In genomic region chr11:65384301-65384889, GRCh38 we compare ENCODE assay signal across 8 cellular contexts. TPM values are rescaled to one million over a fixed set of nuclear protein-coding genes. Genes with fewer than 3 reads are reported as not detected.
DNase-seq lines count a peak whose midpoint lies in the region; ATAC-seq and TF ChIP-seq lines count a peak whose summit lies in the region.

No MANE protein-coding gene starts in this region.

- H3K4me1 Mint-ChIP-seq in activated CD8-positive, alpha-beta T cell treated with anti-CD3 and anti-CD28 coated beads for 36 hours (ENCODE audit: low read depth) = peaks cover 64% of the 10 kb centered on the region

- H3K36me3 ChIP-seq in GM23248 (ENCODE audit: low read depth) (no peaks in the 10 kb centered on the region), skeletal muscle satellite cell (ENCODE audit: insufficient read depth, low read length) (peaks cover 3% of the 10 kb centered on the region)

- H3K27ac ChIP-seq in GM23248 = peak overlapping the region; percentile 99

- H3K79me2 ChIP-seq in GM23248 (ENCODE audit: insufficient read depth) = peaks cover 55% of the 10 kb centered on the region

- H3F3A ChIP-seq in GM23248 (ENCODE audit: insufficient read depth) = peaks cover 28% of the 10 kb centered on the region

- H3K9me3 ChIP-seq in GM23248 (ENCODE audit: low read depth) (no peaks in the 10 kb centered on the region), skeletal muscle satellite cell (replicated peaks; ENCODE audit: low read length) (no peaks in the 10 kb centered on the region)

- H3K4me1 ChIP-seq in GM23248 (ENCODE audit: insufficient read depth) (peaks cover 52% of the 10 kb centered on the region), skeletal muscle satellite cell (ENCODE audit: control insufficient read depth, insufficient read depth, low read length) (peaks cover 63% of the 10 kb centered on the region)

- H3K4me2 ChIP-seq in GM23248 (ENCODE audit: unreplicated experiment) (no peak overlapping the region), skeletal muscle satellite cell (ENCODE audit: low read length) (no peak overlapping the region)

- no peaks in the 10 kb centered on the region for H4K20me1 ChIP-seq in GM23248 (ENCODE audit: insufficient read depth)

- POLR2A ChIA-PET in activated CD8-positive, alpha-beta T cell treated with anti-CD3 and anti-CD28 coated beads for 36 hours (lab: Charles Lee) = interaction anchor here (0.8 to 18.5 kb wide), 6 partner anchors 37 to 250 kb away, joined by 3 to 339 read pairs (median 3); partner anchors contain the start of genes MALAT1, NEAT1 and SYVN1

- peaks cover 10% of the 10 kb centered on the region for H3K36me3 Mint-ChIP-seq in activated CD8-positive, alpha-beta T cell treated with anti-CD3 and anti-CD28 coated beads for 36 hours (ENCODE audit: low read depth)

- intact Hi-C loops in activated CD8-positive, alpha-beta T cell treated with anti-CD3 and anti-CD28 coated beads for 36 hours (cut with micrococcal nuclease) = loop anchor here (5.0 kb wide), 1 partner anchor 43 kb away; no protein-coding TSS in a partner anchor

- no peak overlapping the region for H3K4me3 ChIP-seq in GM23248
- no peak overlapping the region for H3K4me3 ChIP-seq in skeletal muscle satellite cell (ENCODE audit: low read length)

- CTCF ChIA-PET in activated CD8-positive, alpha-beta T cell treated with anti-CD3 and anti-CD28 coated beads for 36 hours (lab: Charles Lee) = interaction anchor here (1.8 to 6.1 kb wide), 2 partner anchors 32 to 126 kb away, joined by 5 to 37 read pairs; no protein-coding TSS in a partner anchor

- peak overlapping the region; percentile 97 for H3K27ac Mint-ChIP-seq in activated CD8-positive, alpha-beta T cell treated with anti-CD3 and anti-CD28 coated beads for 36 hours

- H3K9ac ChIP-seq in GM23248 = peak overlapping the region; percentile 46
- H3K9ac ChIP-seq in skeletal muscle satellite cell (ENCODE audit: low read depth, low read length) = peak overlapping the region; percentile 35

- 71 to 73% methylated on average over 8 of the region's 8 CpGs for WGBS in GM23248 (ENCODE audit: low coverage in 1 of 2, low lambda C conversion rate in 2 of 2, missing lambda C conversion rate in 2 of 2), 2 experiments

- peak; percentile 57 for DNase-seq in GM23248
- peak; percentile 62 for DNase-seq in activated CD8-positive, alpha-beta T cell treated with anti-CD3 and anti-CD28 coated beads for 36 hours
- DNase-seq in fibroblast of peridontal ligament (ENCODE audit: extremely low read depth) = peak; percentile 21
- DNase-seq in NCI-H187 (lab: John Stamatoyannopoulos, UW) = no peak

- in situ Hi-C loops in GM23248 (cut with MboI) = no loop called here

- no peaks in the 10 kb centered on the region for H3K9me3 Mint-ChIP-seq in activated CD8-positive, alpha-beta T cell treated with anti-CD3 and anti-CD28 coated beads for 36 hours

- no peak overlapping the region for H2AFZ ChIP-seq in GM23248

- H3K9me2 ChIP-seq in GM23248 (ENCODE audit: insufficient read depth) = no peaks in the 10 kb centered on the region

- no peaks in the 10 kb centered on the region for H3K27me3 Mint-ChIP-seq in activated CD8-positive, alpha-beta T cell treated with anti-CD3 and anti-CD28 coated beads for 36 hours

- H3K4me3 Mint-ChIP-seq in activated CD8-positive, alpha-beta T cell treated with anti-CD3 and anti-CD28 coated beads for 36 hours = peak overlapping the region; percentile 78

- H3K27me3 ChIP-seq in GM23248 (replicated peaks; ENCODE audit: insufficient read depth) (no peaks in the 10 kb centered on the region), skeletal muscle satellite cell (ENCODE audit: control insufficient read depth, insufficient read depth, low read length) (no peaks in the 10 kb centered on the region)

- no peak for ATAC-seq in activated CD8-positive, alpha-beta T cell treated with anti-CD3 and anti-CD28 coated beads for 36 hours
- no peak for ATAC-seq in HG02870 (IDR thresholded peaks at IDR 0.05; ENCODE audit: unreplicated experiment)
- no peak for ATAC-seq in HG02571 (IDR thresholded peaks at IDR 0.05; ENCODE audit: unreplicated experiment)
- no peak for ATAC-seq in HG02678 (IDR thresholded peaks at IDR 0.05; ENCODE audit: unreplicated experiment)

- TF ChIP-seq CTCF in activated CD8-positive, alpha-beta T cell treated with anti-CD3 and anti-CD28 coated beads for 36 hours (IDR thresholded peaks at IDR 0.05) = no peak

RNA-seq across cellular contexts. Expression of gene SLC25A45, which starts 1.9 kb away (rescaled TPM):
- total RNA-seq in GM23248 (2014; rRNA removed; shearing (Covaris generic)) = 3.6 and 6.4 TPM in 2 replicates
- 3.7 and 3.9 TPM in 2 replicates for polyA plus RNA-seq in GM23248 (2016; fragmentation: Nextera tagmentation; extraction: Ambion mirVana)
- total RNA-seq in activated CD8-positive, alpha-beta T cell treated with anti-CD3 and anti-CD28 coated beads for 36 hours = 10 to 100 TPM; 12.8 to 14.4 TPM
- 1.3 and 2.0 TPM in 2 replicates for total RNA-seq in skeletal muscle satellite cell (2012; rRNA removed)

RNA-seq across cellular contexts. Expression of gene FRMD8, which starts 2.0 kb away (rescaled TPM):
- total RNA-seq in GM23248 (2014; rRNA removed; shearing (Covaris generic)) = 80.2 and 106 TPM in 2 replicates
- 25.4 and 30.0 TPM in 2 replicates for polyA plus RNA-seq in GM23248 (2016; fragmentation: Nextera tagmentation; extraction: Ambion mirVana)
- 10 to 100 TPM; 26.8 to 33.3 TPM for total RNA-seq in activated CD8-positive, alpha-beta T cell treated with anti-CD3 and anti-CD28 coated beads for 36 hours
- 40.3 and 51.8 TPM in 2 replicates for total RNA-seq in skeletal muscle satellite cell (2012; rRNA removed)

RNA-seq across cellular contexts. Expression of gene TIGD3, which starts 29.8 kb away (rescaled TPM):
- total RNA-seq in GM23248 (2014; rRNA removed; shearing (Covaris generic)) = not detected in 2 replicates
- not detected in 2 replicates for polyA plus RNA-seq in GM23248 (2016; fragmentation: Nextera tagmentation; extraction: Ambion mirVana)
- total RNA-seq in activated CD8-positive, alpha-beta T cell treated with anti-CD3 and anti-CD28 coated beads for 36 hours = 1 to 10 TPM in 1 of 2 experiments, under 1 TPM in 1; 0.65 to 1.4 TPM
- total RNA-seq in skeletal muscle satellite cell (2012; rRNA removed) = under 0.01 TPM in 1 of 2 replicates, not detected in the other

RNA-seq across cellular contexts. Expression of gene NEAT1, which starts 38.2 kb away (rescaled TPM):
- total RNA-seq in GM23248 (2014; rRNA removed; shearing (Covaris generic)) = 74.3 and 143 TPM in 2 replicates
- 36.2 and 50.7 TPM in 2 replicates for polyA plus RNA-seq in GM23248 (2016; fragmentation: Nextera tagmentation; extraction: Ambion mirVana)
- 100 to 1,000 TPM; 313 to 358 TPM for total RNA-seq in activated CD8-positive, alpha-beta T cell treated with anti-CD3 and anti-CD28 coated beads for 36 hours
- 147 and 206 TPM in 2 replicates for total RNA-seq in skeletal muscle satellite cell (2012; rRNA removed)

RNA-seq across cellular contexts. Expression of gene DPF2, which starts 50.7 kb away (rescaled TPM):
- total RNA-seq in GM23248 (2014; rRNA removed; shearing (Covaris generic)) = 27.7 and 30.0 TPM in 2 replicates
- polyA plus RNA-seq in GM23248 (2016; fragmentation: Nextera tagmentation; extraction: Ambion mirVana) = 51.2 and 54.1 TPM in 2 replicates
- total RNA-seq in activated CD8-positive, alpha-beta T cell treated with anti-CD3 and anti-CD28 coated beads for 36 hours = 10 to 100 TPM; 50.3 to 61.5 TPM
- total RNA-seq in skeletal muscle satellite cell (2012; rRNA removed) = 32.3 and 34.5 TPM in 2 replicates

Comparison
In these comparisons a context has a peak if more than half of its experiments do, and no peak if none do; other contexts are left out.
1. DNase-seq: peak in GM23248 (single experiment), activated CD8-positive, alpha-beta T cell treated with anti-CD3 and anti-CD28 coated beads for 36 hours (single experiment) and fibroblast of peridontal ligament (single experiment); none in NCI-H187 (0 of 2).